In genomic region chrX:65821721-65822496, GRCh38 we compare ENCODE assay signal across 8 cellular contexts.
DNase-seq lines count a peak whose midpoint lies in the region; ATAC-seq and TF ChIP-seq lines count a peak whose summit lies in the region.

No MANE protein-coding gene starts in this region.

- no peaks in the 10 kb centered on the region for H3K23me2 ChIP-seq in H9 (ENCODE audit: insufficient read length, low read depth, low read length, poor library complexity, severe bottlenecking)

- no peak overlapping the region for H4K8ac ChIP-seq in H9 (replicated peaks; ENCODE audit: insufficient read length, low read depth, low read length)

- H2BK15ac ChIP-seq in H9 (ENCODE audit: low read depth, low read length) = no peak overlapping the region

- no peaks in the 10 kb centered on the region for H4K20me1 ChIP-seq in H9 (ENCODE audit: control insufficient read depth, insufficient read depth, insufficient read length)

- H3K4me1 Mint-ChIP-seq in activated T-helper 17 cell treated with anti-CD3 and anti-CD28 coated beads, Interleukin-2, amount 50 U/mL, for 72 hours = no peaks in the 10 kb centered on the region
- H3K4me1 Mint-ChIP-seq in immature natural killer cell (peaks cover 4 to 18% of the 10 kb centered on the region in 2 donors), H9 (peaks cover 2 to 4% of the 10 kb centered on the region in 2 experiments; a peak in 2 of 4 replicates)

- no peak overlapping the region for H4K5ac ChIP-seq in H9 (ENCODE audit: insufficient read length, low read depth, low read length)

- no peak overlapping the region for H3K27ac Mint-ChIP-seq in activated T-helper 17 cell treated with anti-CD3 and anti-CD28 coated beads, Interleukin-2, amount 50 U/mL, for 72 hours
- peak overlapping the region in 1 of 6 donors; percentile 50 for H3K27ac Mint-ChIP-seq in immature natural killer cell
- no peak overlapping the region for H3K27ac Mint-ChIP-seq in H9

- H3K4me3 ChIP-seq in HUES64 (ENCODE audit: low read length) (peak overlapping the region; percentile 52), HAP-1 (no peak overlapping the region)

- H3K27me3 ChIP-seq in HUES64 (ENCODE audit: insufficient read depth, low read length) = peaks cover 17% of the 10 kb centered on the region
- H3K27me3 ChIP-seq in H9 (ENCODE audit: insufficient read depth, low read length) = no peaks in the 10 kb centered on the region
- no peaks in the 10 kb centered on the region for H3K27me3 ChIP-seq in HAP-1 (ENCODE audit: low read depth)

- H2BK5ac ChIP-seq in H9 (ENCODE audit: insufficient read length, low read length) = no peak overlapping the region

- WGBS in HUES64 = 10% methylated on average over 44 of the region's 48 CpGs
- no CpG with 5 or more reads among the region's 48 CpGs for WGBS in H9 (ENCODE audit: extremely low coverage, insufficient read length, low lambda C conversion rate)

- no peak overlapping the region for H4K91ac ChIP-seq in H9 (ENCODE audit: insufficient read length, low read depth, low read length)

- DNase-seq in immature natural killer cell (peak; percentile 14 to 21 (median 20)), H9 (no peak), HAP-1 (ENCODE audit: low spot score in 2 of 2) (no peak), NCI-H2107 treated with DMSO at 0.1 percent for 48 hours (lab: John Stamatoyannopoulos, UW; ENCODE audit: unreplicated experiment) (no peak)
- DNase-seq in stimulated activated naive CD8-positive, alpha-beta T cell treated with anti-CD3 and anti-CD28 coated beads, Interleukin-15, Interleukin-2, amounts not matched to agents 100 U/mL and 50 U/mL, for 24 hours = peak; percentile 50

- H3K36me3 ChIP-seq in HUES64 (ENCODE audit: insufficient read depth, low read length) (no peaks in the 10 kb centered on the region), HAP-1 (replicated peaks) (no peaks in the 10 kb centered on the region)

- H2BK12ac ChIP-seq in H9 (ENCODE audit: insufficient read length, low read depth, low read length) = no peak overlapping the region

- in situ Hi-C loops in HAP-1 (cut with MboI; ENCODE audit: low sequenced_read_pairs) = no loop called here

- H2BK120ac ChIP-seq in H9 (ENCODE audit: low read depth, low read length, poor library complexity, severe bottlenecking) = no peak overlapping the region

- H3K79me2 ChIP-seq in H9 (ENCODE audit: insufficient read depth, low read length) = no peaks in the 10 kb centered on the region

- ATAC-seq in GM18909 (IDR thresholded peaks at IDR 0.05; ENCODE audit: poor library complexity, unreplicated experiment) = peak; percentile 60
- ATAC-seq in activated T-helper 17 cell treated with anti-CD3 and anti-CD28 coated beads, Interleukin-2, amount 50 U/mL, for 72 hours (replicated peaks) = peak; percentile 88
- peak; percentile 73 for ATAC-seq in stimulated activated naive CD8-positive, alpha-beta T cell treated with anti-CD3 and anti-CD28 coated beads, Interleukin-15, Interleukin-2, amounts not matched to agents 100 U/mL and 50 U/mL, for 24 hours

- H3K23ac ChIP-seq in H9 (ENCODE audit: insufficient read length, low read depth, low read length) = no peak overlapping the region

- H3T11ph ChIP-seq in H9 (ENCODE audit: low read length) = no peak overlapping the region

- H3K9ac ChIP-seq in HUES64 (ENCODE audit: low read depth, low read length) (peak overlapping the region; percentile 47; the same call in 1 of the 2 replicates), H9 (ENCODE audit: extremely low read depth, insufficient read length, low read length) (no peak overlapping the region)

- no peak overlapping the region for H2AK5ac ChIP-seq in H9 (ENCODE audit: insufficient read length, low read length)

- H2BK20ac ChIP-seq in H9 (ENCODE audit: low read depth, low read length, poor library complexity, severe bottlenecking) = no peak overlapping the region

- TF ChIP-seq CTCF in H9 (conservative IDR thresholded peaks at IDR 0.05) = no peak

- no peak overlapping the region for H2AFZ ChIP-seq in H9 (ENCODE audit: low read length)

- no peaks in the 10 kb centered on the region for H3K27me3 Mint-ChIP-seq in activated T-helper 17 cell treated with anti-CD3 and anti-CD28 coated beads, Interleukin-2, amount 50 U/mL, for 72 hours
- H3K27me3 Mint-ChIP-seq in immature natural killer cell (ENCODE audit: low read depth in 3 of 3) = peaks cover 0 to 12% (median 3%) of the 10 kb centered on the region in 3 donors
- H3K27me3 Mint-ChIP-seq in H9 (ENCODE audit: low read depth) = no peaks in the 10 kb centered on the region; the same call in none of the 2 replicates

- no peaks in the 10 kb centered on the region for H3K9me3 ChIP-seq in HUES64 (ENCODE audit: insufficient read depth, low read depth, low read length)
- no peaks in the 10 kb centered on the region for H3K9me3 ChIP-seq in H9 (ENCODE audit: control insufficient read depth, low read depth, low read length)
- no peaks in the 10 kb centered on the region for H3K9me3 ChIP-seq in HAP-1

- H3K14ac ChIP-seq in H9 (ENCODE audit: insufficient read depth, low read length) = no peak overlapping the region

- no peaks in the 10 kb centered on the region for H3K36me3 Mint-ChIP-seq in activated T-helper 17 cell treated with anti-CD3 and anti-CD28 coated beads, Interleukin-2, amount 50 U/mL, for 72 hours (ENCODE audit: low read depth)
- no peaks in the 10 kb centered on the region for H3K36me3 Mint-ChIP-seq in immature natural killer cell
- H3K36me3 Mint-ChIP-seq in H9 (ENCODE audit: insufficient read depth in 1 of 3, low read depth in 3 of 3) = peaks cover 0 to 4% (median 3%) of the 10 kb centered on the region in 3 experiments; a peak in 2 of 7 replicates

- no peaks in the 10 kb centered on the region for H3K9me3 Mint-ChIP-seq in activated T-helper 17 cell treated with anti-CD3 and anti-CD28 coated beads, Interleukin-2, amount 50 U/mL, for 72 hours
- H3K9me3 Mint-ChIP-seq in immature natural killer cell = peaks cover 0 to 3% (median 0%) of the 10 kb centered on the region in 6 donors
- H3K9me3 Mint-ChIP-seq in H9 = peaks cover 58 to 59% of the 10 kb centered on the region in 2 experiments

- no peak overlapping the region for H3K27ac ChIP-seq in HUES64 (ENCODE audit: low read depth, low read length)
- no peak overlapping the region for H3K27ac ChIP-seq in H9 (ENCODE audit: insufficient read length, low read depth, low read length)

- no peak overlapping the region for H3K18ac ChIP-seq in H9 (ENCODE audit: insufficient read length, low read depth, low read length)

- H3K4me3 Mint-ChIP-seq in activated T-helper 17 cell treated with anti-CD3 and anti-CD28 coated beads, Interleukin-2, amount 50 U/mL, for 72 hours = peak overlapping the region; percentile 70
- H3K4me3 Mint-ChIP-seq in immature natural killer cell = peak overlapping the region; percentile 74 to 82 (median 76)
- no peak overlapping the region for H3K4me3 Mint-ChIP-seq in H9

- H3K79me1 ChIP-seq in H9 (ENCODE audit: insufficient read depth, low read depth, low read length, poor library complexity, severe bottlenecking) = no peaks in the 10 kb centered on the region

- H3K4me1 ChIP-seq in HUES64 (ENCODE audit: insufficient read depth, low read length) (0 out of 2 replicates have a peak, but pooled peaks cover 5% of the 10 kb centered on the region), H9 (ENCODE audit: insufficient read depth, low read length) (no peaks in the 10 kb centered on the region; the same call in 1 of the 2 replicates), HAP-1 (no peaks in the 10 kb centered on the region)

- no peak overlapping the region for H3K4me2 ChIP-seq in H9 (ENCODE audit: insufficient read depth, insufficient read length, low read length)

- H3K56ac ChIP-seq in H9 (ENCODE audit: insufficient read length, low read depth, low read length) = no peak overlapping the region

- H3K4ac ChIP-seq in H9 (ENCODE audit: low read depth, low read length) = no peak overlapping the region

Comparison
In these comparisons a context has a peak if more than half of its experiments do, and no peak if none do; other contexts are left out.
1. H3K4me3 Mint-ChIP-seq: peak in activated T-helper 17 cell treated with anti-CD3 and anti-CD28 coated beads, Interleukin-2, amount 50 U/mL, for 72 hours (single experiment) and immature natural killer cell (5 of 5); none in H9 (0 of 2).
2. DNase-seq: peak in immature natural killer cell (3 of 3) and stimulated activated naive CD8-positive, alpha-beta T cell treated with anti-CD3 and anti-CD28 coated beads, Interleukin-15, Interleukin-2, amounts not matched to agents 100 U/mL and 50 U/mL, for 24 hours (single experiment); none in H9 (single experiment), HAP-1 (0 of 2) and NCI-H2107 treated with DMSO at 0.1 percent for 48 hours (single experiment).
3. Peak in every context shown above with its lines, with median percentiles within 50 percentile points of each other: ATAC-seq.